Comparison of ENCODE assay signal across 14 cellular contexts in the genomic region with DNA sequence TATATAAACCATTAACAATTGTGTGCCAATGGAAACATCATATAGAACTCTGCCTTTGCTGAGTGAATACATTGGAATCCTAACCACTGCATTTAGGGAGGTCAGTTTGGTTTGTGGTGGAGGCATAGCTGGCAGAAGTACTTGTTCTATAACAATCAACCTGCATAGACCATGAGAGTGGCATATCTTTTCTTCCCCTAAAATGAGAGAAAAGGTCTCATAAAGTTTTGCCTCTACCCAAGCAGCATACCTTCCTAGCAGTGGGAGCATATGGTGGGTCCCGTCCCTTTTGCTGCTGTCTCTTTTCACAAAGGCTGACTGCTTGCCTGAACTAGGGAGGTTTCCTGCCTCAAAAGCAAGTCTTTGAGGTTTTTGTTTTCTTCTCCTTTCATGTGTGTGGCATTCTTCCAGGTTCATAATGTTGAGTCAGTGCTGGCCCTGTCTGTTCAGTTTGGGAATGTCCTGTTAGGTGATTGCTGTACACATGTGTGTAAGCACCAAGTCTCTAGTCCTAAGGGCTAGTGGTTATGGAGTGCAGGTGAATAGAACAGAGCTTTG.
DNase-seq lines count a peak whose midpoint lies in the region; TF ChIP-seq lines count a peak whose summit lies in the region.
"Had no signal": no experiment of that assay in that cellular context is flagged by ENCODE, and none has a peak within 500 bp of the region (broad histone marks: within the 10 kb centered on the region; RNA-seq: fewer than 3 reads in every experiment).

No MANE protein-coding gene starts in this region.

- no TSS peak for BruUV-seq in Caco-2 (replicated peaks; lab: Mats Ljungman, UMichigan)

- CTCF ChIA-PET in Caco-2 (lab: Charles Lee): no interaction called here

- no peaks in the 10 kb centered on the region for H3K9me3 Mint-ChIP-seq in chondrocyte (ENCODE audit: low read depth)
- H3K9me3 Mint-ChIP-seq in osteocyte (ENCODE audit: unreplicated experiment): no peaks in the 10 kb centered on the region
- H3K9me3 Mint-ChIP-seq in Caco-2 (ENCODE audit: unreplicated experiment): no peaks in the 10 kb centered on the region
- H3K9me3 Mint-ChIP-seq: activated naive CD4-positive, alpha-beta T cell treated with anti-CD3 and anti-CD28 coated beads, Interleukin-2, amount 10 ng/mL, durations not matched to agents 7 days and 5 days; GM23338 had no signal

- no peak overlapping the region for H3K4me3 ChIP-seq in Caco-2 (ENCODE audit: low read depth, low read length)
- H3K4me3 ChIP-seq: GM23338, thyroid gland had no signal

- POLR2A ChIA-PET in Caco-2 (lab: Charles Lee): no interaction called here

- H3K36me3 Mint-ChIP-seq in chondrocyte (ENCODE audit: low read depth) (peaks cover 9% of the 10 kb centered on the region), osteocyte (ENCODE audit: unreplicated experiment) (peaks cover 52% of the 10 kb centered on the region), Caco-2 (ENCODE audit: insufficient read depth, unreplicated experiment) (no peaks in the 10 kb centered on the region)
- H3K36me3 Mint-ChIP-seq: activated naive CD4-positive, alpha-beta T cell treated with anti-CD3 and anti-CD28 coated beads, Interleukin-2, amount 10 ng/mL, durations not matched to agents 7 days and 5 days had no signal

- peak overlapping the region; percentile 95 for H3K27ac Mint-ChIP-seq in chondrocyte (ENCODE audit: unreplicated experiment)
- peak overlapping the region; percentile 38 for H3K27ac Mint-ChIP-seq in osteocyte (ENCODE audit: unreplicated experiment)
- H3K27ac Mint-ChIP-seq in Caco-2 (ENCODE audit: unreplicated experiment): no peak overlapping the region
- H3K27ac Mint-ChIP-seq: activated naive CD4-positive, alpha-beta T cell treated with anti-CD3 and anti-CD28 coated beads, Interleukin-2, amount 10 ng/mL, durations not matched to agents 7 days and 5 days; GM23338 had no signal

- DNase-seq in HCEC 1CT (peak; percentile 89), OCI-M1 (lab: John Stamatoyannopoulos, UW) (peak; percentile 31), chondrocyte (ENCODE audit: low spot score) (no peak), osteocyte (ENCODE audit: extremely low spot score, unreplicated experiment) (no peak), Caco-2 (no peak), NCI-H128 (lab: John Stamatoyannopoulos, UW; ENCODE audit: unreplicated experiment) (no peak), Ammon's horn (ENCODE audit: low spot score) (no peak)
- no peak for DNase-seq in activated CD4-positive, CD25-positive, alpha-beta regulatory T cell treated with anti-CD3 and anti-CD28 coated beads, Interleukin-2, amount 50 U/mL, for 72 hours
- DNase-seq: activated naive CD4-positive, alpha-beta T cell treated with anti-CD3 and anti-CD28 coated beads, Interleukin-2, amount 10 ng/mL, durations not matched to agents 7 days and 5 days; head of caudate nucleus; NCI-H510A treated with DMSO at 0.1 percent for 48 hours; stimulated activated CD4-positive, alpha-beta T cell treated with anti-CD3 and anti-CD28 coated beads, Interleukin-4, amount 100 ng/mL, for 24 hours; thyroid gland had no signal

- H3K27me3 Mint-ChIP-seq in chondrocyte (ENCODE audit: low read depth) (no peaks in the 10 kb centered on the region), osteocyte (ENCODE audit: unreplicated experiment) (no peaks in the 10 kb centered on the region), Caco-2 (ENCODE audit: insufficient read depth, unreplicated experiment) (no peaks in the 10 kb centered on the region)
- H3K27me3 Mint-ChIP-seq: activated naive CD4-positive, alpha-beta T cell treated with anti-CD3 and anti-CD28 coated beads, Interleukin-2, amount 10 ng/mL, durations not matched to agents 7 days and 5 days had no signal

- no peaks in the 10 kb centered on the region for H3K9me3 ChIP-seq in Caco-2
- H3K9me3 ChIP-seq: thyroid gland had no signal

- no peaks in the 10 kb centered on the region; the same call in none of the 2 replicates for H3K27me3 ChIP-seq in Caco-2 (replicated peaks; ENCODE audit: control insufficient read depth, insufficient read depth, low read length)
- H3K27me3 ChIP-seq: thyroid gland had no signal

- H3K4me3 Mint-ChIP-seq in chondrocyte (ENCODE audit: unreplicated experiment) (no peak overlapping the region), osteocyte (ENCODE audit: unreplicated experiment) (no peak overlapping the region), Caco-2 (ENCODE audit: unreplicated experiment) (no peak overlapping the region)
- H3K4me3 Mint-ChIP-seq: activated naive CD4-positive, alpha-beta T cell treated with anti-CD3 and anti-CD28 coated beads, Interleukin-2, amount 10 ng/mL, durations not matched to agents 7 days and 5 days; GM23338 had no signal

- intact Hi-C loops in Caco-2 (cut with micrococcal nuclease; ENCODE audit: unreplicated experiment): no loop called here

- no peak for TF ChIP-seq CTCF in chondrocyte (IDR thresholded peaks at IDR 0.05)
- TF ChIP-seq CTCF in osteocyte (IDR thresholded peaks at IDR 0.05): no peak
- no peak for TF ChIP-seq CTCF in Caco-2 (IDR thresholded peaks at IDR 0.05; ENCODE audit: insufficient read depth in 1 of 2, low read depth in 1 of 2, low read length in 1 of 2, severe bottlenecking in 1 of 2, unreplicated experiment in 1 of 2)

- H3K4me1 Mint-ChIP-seq in chondrocyte (ENCODE audit: low read depth) (peaks cover 65% of the 10 kb centered on the region), osteocyte (ENCODE audit: unreplicated experiment) (peaks cover 58% of the 10 kb centered on the region), Caco-2 (ENCODE audit: low read depth, unreplicated experiment) (no peaks in the 10 kb centered on the region)

- no peaks in the 10 kb centered on the region for H3K4me1 ChIP-seq in Caco-2
- H3K4me1 ChIP-seq: thyroid gland had no signal

- no peaks in the 10 kb centered on the region for H3K36me3 ChIP-seq in Caco-2 (ENCODE audit: control insufficient read depth, insufficient read depth, low read length)
- H3K36me3 ChIP-seq: thyroid gland had no signal

Comparison
In these comparisons a context has a peak if more than half of its experiments do, and no peak if none do; other contexts are left out.
1. DNase-seq: peak in HCEC 1CT (single experiment) and OCI-M1 (single experiment); none in chondrocyte (single experiment), osteocyte (single experiment), Caco-2 (0 of 2), NCI-H128 (single experiment), activated CD4-positive, CD25-positive, alpha-beta regulatory T cell treated with anti-CD3 and anti-CD28 coated beads, Interleukin-2, amount 50 U/mL, for 72 hours (single experiment) and Ammon's horn (single experiment).